Comparison of ENCODE assay signal across 13 cellular contexts in genomic region chr2:152491139-152491472, GRCh38.
DNase-seq lines count a peak whose midpoint lies in the region; ATAC-seq and TF ChIP-seq lines count a peak whose summit lies in the region.
"Had no signal": no experiment of that assay in that cellular context is flagged by ENCODE, and none has a peak within 500 bp of the region (broad histone marks: within the 10 kb centered on the region; RNA-seq: fewer than 3 reads in every experiment).

No MANE protein-coding gene starts in this region.

- no peak overlapping the region for H3K4me3 ChIP-seq in esophagus (ENCODE audit: low read depth in 1 of 2, low read length in 2 of 2)
- H3K4me3 ChIP-seq in lung, result no peak overlapping the region
- H3K4me3 ChIP-seq in subcutaneous abdominal adipose tissue (ENCODE audit: low read depth in 1 of 5, low read length in 5 of 5), result no peak overlapping the region
- H3K4me3 ChIP-seq: K562 had no signal

- ATAC-seq in lung (ENCODE audit: insufficient read depth, low FRiP score), result no peak
- ATAC-seq in HG02981 (IDR thresholded peaks at IDR 0.05; ENCODE audit: unreplicated experiment), result no peak
- ATAC-seq: activated T-cell treated with anti-CD3 and anti-CD28 coated beads, Interleukin-2, amount 50 U/mL, for 72 hours; K562; natural killer cell treated with Interleukin-12 subunit alpha and Interleukin-12 subunit beta and Interleukin-15 and Interleukin-18, amount 100 ng/mL, for 72 hours had no signal

- peak; percentile 61 to 66 for DNase-seq in NOMO-1 (lab: John Stamatoyannopoulos, UW; ENCODE audit: unreplicated experiment in 2 of 2)
- DNase-seq in lung (ENCODE audit: low spot score), result no peak
- no peak for DNase-seq in HT-29 (ENCODE audit: low spot score)
- DNase-seq in AG20443 (ENCODE audit: low spot score), result no peak
- no peak for DNase-seq in iPS-NIHi7 (ENCODE audit: extremely low spot score)
- DNase-seq: activated T-cell treated with anti-CD3 and anti-CD28 coated beads, Interleukin-2, amount 50 U/mL, for 72 hours; CD4-positive, alpha-beta T cell had no signal

- H3K36me3 ChIP-seq in esophagus (ENCODE audit: control insufficient read depth in 2 of 2, insufficient read depth in 2 of 2, low read length in 1 of 2) (no peaks in the 10 kb centered on the region), lung (ENCODE audit: control insufficient read depth in 2 of 2, insufficient read depth in 2 of 2, low read length in 2 of 2) (no peaks in the 10 kb centered on the region), subcutaneous abdominal adipose tissue (ENCODE audit: control insufficient read depth in 5 of 5, insufficient read depth in 5 of 5, low read length in 5 of 5) (no peaks in the 10 kb centered on the region)

- no peaks in the 10 kb centered on the region for H3K27me3 ChIP-seq in esophagus (ENCODE audit: control insufficient read depth in 1 of 2, insufficient read depth in 2 of 2, low read length in 2 of 2)
- no peaks in the 10 kb centered on the region for H3K27me3 ChIP-seq in lung (ENCODE audit: control insufficient read depth, insufficient read depth)
- no peaks in the 10 kb centered on the region for H3K27me3 ChIP-seq in subcutaneous abdominal adipose tissue (ENCODE audit: control insufficient read depth in 5 of 5, insufficient read depth in 4 of 5, low read length in 5 of 5)

- H3K27ac ChIP-seq in esophagus (ENCODE audit: low read depth in 2 of 2, low read length in 1 of 2) (peak overlapping the region; percentile 21 to 40), lung (ENCODE audit: low read depth in 1 of 2, low read length in 1 of 2) (peak overlapping the region; percentile 22 to 71), subcutaneous abdominal adipose tissue (ENCODE audit: low read depth, low read length) (peak overlapping the region; percentile 76)
- H3K27ac ChIP-seq: VCaP had no signal

- H3K9ac ChIP-seq in subcutaneous abdominal adipose tissue (ENCODE audit: low read length in 5 of 5), result peak overlapping the region in 2 of 5 donors; percentile 52 to 53

- H3K4me1 ChIP-seq in esophagus (ENCODE audit: control insufficient read depth in 2 of 2, insufficient read depth in 2 of 2, low read length in 1 of 2), result peaks cover 0 to 2% of the 10 kb centered on the region in 2 donors
- H3K4me1 ChIP-seq in lung (ENCODE audit: control insufficient read depth in 2 of 2, insufficient read depth in 2 of 2, low read length in 2 of 2), result peaks cover 9 to 16% of the 10 kb centered on the region in 2 donors
- H3K4me1 ChIP-seq in subcutaneous abdominal adipose tissue (ENCODE audit: control insufficient read depth in 5 of 5, insufficient read depth in 5 of 5, low read length in 5 of 5), result peaks cover 6 to 64% (median 54%) of the 10 kb centered on the region in 5 donors

- WGBS in esophagus, 2 donors, result 51 to 54% methylated on average over 3 of the region's 3 CpGs
- 36 to 40% methylated on average over 3 of the region's 3 CpGs for WGBS in lung, 2 donors

- TF ChIP-seq CTCF in lung (IDR thresholded peaks at IDR 0.05; ENCODE audit: control extremely low read depth, extremely low read depth), result no peak

- H3K9me3 ChIP-seq in esophagus (ENCODE audit: control insufficient read depth in 2 of 2, insufficient read depth in 1 of 2, low read depth in 1 of 2, low read length in 1 of 2) (no peaks in the 10 kb centered on the region), lung (ENCODE audit: control insufficient read depth in 2 of 2, insufficient read depth in 1 of 2, low read length in 1 of 2) (no peaks in the 10 kb centered on the region), subcutaneous abdominal adipose tissue (ENCODE audit: control insufficient read depth in 5 of 5, low read length in 5 of 5) (no peaks in the 10 kb centered on the region)

Comparison
In these comparisons a context has a peak if more than half of its experiments do, and no peak if none do; other contexts are left out.
1. DNase-seq: peak in NOMO-1 (2 of 2); none in lung (single experiment), HT-29 (single experiment), AG20443 (single experiment) and iPS-NIHi7 (single experiment).
2. Peak in every context shown above with its lines, with median percentiles within 50 percentile points of each other: H3K27ac ChIP-seq.